ENCODE assay signal across 13 cellular contexts in genomic region chr13:42524487-42525034, GRCh38. TPM values are rescaled to one million over a fixed set of nuclear protein-coding genes. Genes with fewer than 3 reads are reported as not detected.
DNase-seq lines count a peak whose midpoint lies in the region; ATAC-seq and TF ChIP-seq lines count a peak whose summit lies in the region.
"Had no signal": no experiment of that assay in that cellular context is flagged by ENCODE, and none has a peak within 500 bp of the region (broad histone marks: within the 10 kb centered on the region; RNA-seq: fewer than 3 reads in every experiment).

No MANE protein-coding gene starts in this region.

- no peak overlapping the region for H2AFZ ChIP-seq in trophoblast cell (ENCODE audit: insufficient read depth, low read length, poor library complexity)

- H2BK120ac ChIP-seq in trophoblast cell (ENCODE audit: insufficient read depth, low read length, poor library complexity), result no peak overlapping the region

- peaks cover 0 to 6% of the 10 kb centered on the region in 2 experiments for H3K4me1 ChIP-seq in trophoblast cell (ENCODE audit: control insufficient read depth in 1 of 2, insufficient read depth in 2 of 2, low read length in 2 of 2)
- H3K4me1 ChIP-seq: prostate gland had no signal

- no peak overlapping the region for H2BK12ac ChIP-seq in trophoblast cell (ENCODE audit: low read length)

- no peak overlapping the region for H2BK5ac ChIP-seq in trophoblast cell (ENCODE audit: low read depth, low read length, poor library complexity)

- no peak overlapping the region for H2AK5ac ChIP-seq in trophoblast cell (ENCODE audit: low read length)

- H3K4me2 ChIP-seq in trophoblast cell (ENCODE audit: low read length), result no peak overlapping the region

- H3K36me3 Mint-ChIP-seq in activated B cell treated with CpG ODN at 0.5 μM for 24 hours (ENCODE audit: low read depth) (no peaks in the 10 kb centered on the region), nephron (ENCODE audit: low read depth) (no peaks in the 10 kb centered on the region)

- ATAC-seq in GM19023 (IDR thresholded peaks at IDR 0.05; ENCODE audit: unreplicated experiment), result peak; percentile 73
- ATAC-seq in HG02970 (IDR thresholded peaks at IDR 0.05; ENCODE audit: low FRiP score, unreplicated experiment), result peak; percentile 62
- ATAC-seq in activated B cell treated with CpG ODN at 0.5 μM for 24 hours (ENCODE audit: low read depth), result peak; percentile 88
- ATAC-seq: HCT116 had no signal

- H3K18ac ChIP-seq in trophoblast cell (ENCODE audit: low read length), result no peak overlapping the region

- H3K36me3 ChIP-seq in trophoblast cell (ENCODE audit: control insufficient read depth in 1 of 2, insufficient read depth in 2 of 2, low read length in 2 of 2), result no peaks in the 10 kb centered on the region
- H3K36me3 ChIP-seq: cardiac muscle cell, prostate gland had no signal

- no peak overlapping the region for H3K4me3 Mint-ChIP-seq in activated B cell treated with CpG ODN at 0.5 μM for 24 hours
- no peak overlapping the region for H3K4me3 Mint-ChIP-seq in nephron

- no peaks in the 10 kb centered on the region for H3K79me2 ChIP-seq in trophoblast cell (ENCODE audit: control insufficient read depth, insufficient read depth, low read length, poor library complexity)

- no peak for TF ChIP-seq CTCF in activated B cell treated with CpG ODN at 0.5 μM for 24 hours (IDR thresholded peaks at IDR 0.05)
- TF ChIP-seq CTCF in nephron (IDR thresholded peaks at IDR 0.05; ENCODE audit: unreplicated experiment in 3 of 3), result no peak

- H3K9ac ChIP-seq in trophoblast cell (ENCODE audit: low read length), result no peak overlapping the region

- no peaks in the 10 kb centered on the region for H3K9me3 ChIP-seq in trophoblast cell (ENCODE audit: insufficient read depth, low read depth, low read length)
- H3K9me3 ChIP-seq: prostate gland had no signal

- POLR2A ChIA-PET in activated B cell treated with CpG ODN at 0.5 μM for 24 hours (lab: Charles Lee), result interaction anchor here (0.9 to 1.5 kb wide), 3 partner anchors 8 to 147 kb away, joined by 3 to 6 read pairs (median 5); no protein-coding TSS in a partner anchor
- POLR2A ChIA-PET in HEK293T (lab: Yijun Ruan, JAX), result no interaction called here

- no CpG with 5 or more reads among the region's 3 CpGs for WGBS in trophoblast cell (ENCODE audit: extremely low coverage, insufficient coverage, insufficient read length)

- H3K79me1 ChIP-seq in trophoblast cell (ENCODE audit: low read length), result no peaks in the 10 kb centered on the region

- no peak overlapping the region for H4K8ac ChIP-seq in trophoblast cell (ENCODE audit: low read depth, low read length)

- intact Hi-C loops in activated B cell treated with CpG ODN at 0.5 μM for 24 hours (cut with micrococcal nuclease), result loop anchor here (1.0 to 2.0 kb wide), 2 partner anchors 8 to 146 kb away; no protein-coding TSS in a partner anchor

- H3K23ac ChIP-seq in trophoblast cell (ENCODE audit: low read length), result no peak overlapping the region

- H3K9me3 Mint-ChIP-seq in activated B cell treated with CpG ODN at 0.5 μM for 24 hours, result peaks cover 7% of the 10 kb centered on the region
- H3K9me3 Mint-ChIP-seq in nephron, result peaks cover 21% of the 10 kb centered on the region

- no peak overlapping the region for H3K27ac ChIP-seq in trophoblast cell (ENCODE audit: low read depth, low read length)
- H3K27ac ChIP-seq: cardiac muscle cell, prostate gland had no signal

- H3K14ac ChIP-seq in trophoblast cell (ENCODE audit: low read length), result no peak overlapping the region

- H3K27ac Mint-ChIP-seq in activated B cell treated with CpG ODN at 0.5 μM for 24 hours, result peak overlapping the region; percentile 35
- peak overlapping the region; percentile 21 to 94 (median 69) for H3K27ac Mint-ChIP-seq in nephron

- DNase-seq in activated B cell treated with CpG ODN at 0.5 μM for 24 hours (no peak), HEK293T (ENCODE audit: extremely low spot score) (no peak), OCI-M1 (lab: John Stamatoyannopoulos, UW) (no peak), trophoblast cell (no peak)
- no peak for DNase-seq in stimulated activated naive CD4-positive, alpha-beta T cell treated with Interleukin-2 at 50 U/mL for 16 hours (lab: John Stamatoyannopoulos, UW)
- DNase-seq: NCI-H1048 had no signal

- CTCF ChIA-PET in activated B cell treated with CpG ODN at 0.5 μM for 24 hours (lab: Charles Lee), result no interaction called here
- CTCF ChIA-PET in HEK293T (lab: Yijun Ruan, JAX), result interaction anchor here (0.6 kb wide), 1 partner anchor 541 kb away, joined by 3 read pairs; no protein-coding TSS in a partner anchor

- H4K12ac ChIP-seq in trophoblast cell (ENCODE audit: low read depth, low read length), result no peak overlapping the region

- no peak overlapping the region for H4K91ac ChIP-seq in trophoblast cell (ENCODE audit: low read depth, low read length)

- H3K27me3 Mint-ChIP-seq in activated B cell treated with CpG ODN at 0.5 μM for 24 hours, result no peaks in the 10 kb centered on the region
- peaks cover 4% of the 10 kb centered on the region for H3K27me3 Mint-ChIP-seq in nephron (ENCODE audit: low read depth)

- H3K4me1 Mint-ChIP-seq in activated B cell treated with CpG ODN at 0.5 μM for 24 hours, result peaks cover 20% of the 10 kb centered on the region
- H3K4me1 Mint-ChIP-seq in nephron, result no peaks in the 10 kb centered on the region

- H3K27me3 ChIP-seq in trophoblast cell (ENCODE audit: insufficient read depth, low read length), result no peaks in the 10 kb centered on the region
- H3K27me3 ChIP-seq: cardiac muscle cell had no signal

- no peak overlapping the region for H3K4me3 ChIP-seq in trophoblast cell (ENCODE audit: low read depth, low read length)
- H3K4me3 ChIP-seq: cardiac muscle cell, prostate gland had no signal

- no peak overlapping the region for H3K4ac ChIP-seq in trophoblast cell (ENCODE audit: low read depth, low read length)

TF ChIP-seq in HEK293T, 16 proteins besides CTCF, POLR2A, EP300 and RAD21:
- TF ChIP-seq SP1 (IDR thresholded peaks at IDR 0.05) (no peak), ZNF384 (IDR thresholded peaks at IDR 0.05) (no peak), CTBP1 (IDR thresholded peaks at IDR 0.05; ENCODE audit: borderline replicate concordance) (no peak), PKNOX1 (IDR thresholded peaks at IDR 0.05) (no peak)

RNA-seq across cellular contexts. Expression of gene TNFSF11, which starts 49.4 kb away (rescaled TPM):
- total RNA-seq in activated B cell treated with CpG ODN at 0.5 μM for 24 hours, result 0.34 and 0.60 TPM in 2 replicates
- polyA plus RNA-seq in trophoblast cell (2013), result 0.01 and 0.03 TPM in 2 replicates
- total RNA-seq: cardiac muscle cell, SK-MEL-5 had no signal
- polyA plus RNA-seq: cardiac muscle cell had no signal
